17 cellular contexts compared by ENCODE assay signal in the genomic region with DNA sequence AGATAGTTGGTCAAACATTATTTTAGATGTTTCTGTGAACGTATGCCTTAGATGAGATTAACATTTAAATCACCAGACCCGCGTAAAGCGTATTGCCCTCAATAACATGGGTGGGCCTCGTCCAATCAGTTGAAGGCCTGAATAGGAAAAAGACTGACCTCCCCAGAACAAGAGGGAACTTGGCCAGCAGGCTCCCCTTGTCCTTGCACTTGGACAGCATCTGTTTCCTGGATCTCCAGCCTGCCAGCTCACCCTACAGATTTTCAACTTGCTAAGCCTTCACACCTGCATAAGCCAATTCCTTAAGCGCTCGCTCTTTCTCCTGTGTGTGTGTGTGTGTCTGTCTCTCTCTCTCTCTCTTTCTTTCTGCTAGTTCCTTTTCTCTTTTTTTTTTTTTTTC. TPM values are rescaled to one million over a fixed set of nuclear protein-coding genes. Genes with fewer than 3 reads are reported as not detected.
A peak's percentile ranks its signal among the peaks of the same experiment; 100 is the strongest.
DNase-seq lines count a peak whose midpoint lies in the region; ATAC-seq and TF ChIP-seq lines count a peak whose summit lies in the region.
"Had no signal": no experiment of that assay in that cellular context is flagged by ENCODE, and none has a peak within 500 bp of the region (broad histone marks: within the 10 kb centered on the region; RNA-seq: fewer than 3 reads in every experiment).

No MANE protein-coding gene starts in this region.

- H3K4me1 Mint-ChIP-seq in CD4-positive, CD25-positive, alpha-beta regulatory T cell, result peaks cover 27 to 97% (median 74%) of the 10 kb centered on the region in 4 donors
- H3K4me1 Mint-ChIP-seq in chondrocyte (ENCODE audit: low read depth), result peaks cover 42% of the 10 kb centered on the region

- H3K36me3 Mint-ChIP-seq in CD4-positive, CD25-positive, alpha-beta regulatory T cell, result peaks cover 13% of the 10 kb centered on the region
- H3K36me3 Mint-ChIP-seq in chondrocyte (ENCODE audit: low read depth), result peaks cover 1% of the 10 kb centered on the region
- H3K36me3 Mint-ChIP-seq: activated CD8-positive, alpha-beta memory T cell treated with anti-CD3 and anti-CD28 coated beads, Interleukin-2, amount 10 ng/mL, durations not matched to agents 7 days and 5 days had no signal

- peaks cover 83% of the 10 kb centered on the region for H3K4me1 ChIP-seq in CD4-positive, CD25-positive, alpha-beta regulatory T cell (ENCODE audit: control insufficient read depth, insufficient read depth, low read length, poor library complexity, severe bottlenecking)
- H3K4me1 ChIP-seq in HEK293 (ENCODE audit: control insufficient read depth, insufficient read depth, low read length) (no peaks in the 10 kb centered on the region), psoas muscle (peaks cover 82% of the 10 kb centered on the region)

- CTCF ChIA-PET in HEK293 (lab: Yijun Ruan, JAX), result no interaction called here

- intact Hi-C loops in psoas muscle (cut with DNase I), result no loop called here

- peak overlapping the region in 2 of 4 donors; percentile 22 to 73 for H3K4me3 Mint-ChIP-seq in CD4-positive, CD25-positive, alpha-beta regulatory T cell
- no peak overlapping the region for H3K4me3 Mint-ChIP-seq in chondrocyte (ENCODE audit: unreplicated experiment)
- H3K4me3 Mint-ChIP-seq: activated CD8-positive, alpha-beta memory T cell treated with anti-CD3 and anti-CD28 coated beads, Interleukin-2, amount 10 ng/mL, durations not matched to agents 7 days and 5 days had no signal

- DNase-seq in CD4-positive, CD25-positive, alpha-beta regulatory T cell, result no peak
- peak; percentile 77 for DNase-seq in dermis blood vessel endothelial cell
- no peak for DNase-seq in psoas muscle
- no peak for DNase-seq in T1000 (lab: John Stamatoyannopoulos, UW)
- DNase-seq in NCI-H345 treated with DMSO at 0.1 percent for 48 hours (lab: John Stamatoyannopoulos, UW; ENCODE audit: unreplicated experiment), result no peak
- no peak for DNase-seq in chondrocyte (ENCODE audit: low spot score)
- DNase-seq: activated CD4-positive, alpha-beta T cell treated with anti-CD3 and anti-CD28 coated beads for 4 hours; activated CD8-positive, alpha-beta memory T cell treated with anti-CD3 and anti-CD28 coated beads, Interleukin-2, amount 10 ng/mL, durations not matched to agents 7 days and 5 days; activated effector memory CD4-positive, alpha-beta T cell treated with Interleukin-2 at 50 U/mL for 16 hours; erythroblast; NCI-H1417 treated with DMSO at 0.1 percent for 48 hours; pancreas; sigmoid colon; stimulated activated naive CD4-positive, alpha-beta T cell treated with Interleukin-2 at 50 U/mL for 16 hours; transverse colon had no signal

- peak overlapping the region; percentile 62 for H3K27ac ChIP-seq in CD4-positive, CD25-positive, alpha-beta regulatory T cell (ENCODE audit: insufficient read depth, low read length, poor library complexity, severe bottlenecking)
- H3K27ac ChIP-seq in HEK293 (ENCODE audit: extremely low read depth, low read depth, low read length) (no peak overlapping the region), psoas muscle (peak overlapping the region; percentile 88)
- H3K27ac ChIP-seq: pancreas, sigmoid colon, transverse colon had no signal

- peaks cover 0 to 2% (median 0%) of the 10 kb centered on the region in 7 donors for H3K9me3 Mint-ChIP-seq in CD4-positive, CD25-positive, alpha-beta regulatory T cell
- H3K9me3 Mint-ChIP-seq in chondrocyte (ENCODE audit: low read depth), result no peaks in the 10 kb centered on the region

- peaks cover 4% of the 10 kb centered on the region for H3K36me3 ChIP-seq in CD4-positive, CD25-positive, alpha-beta regulatory T cell (ENCODE audit: control insufficient read depth, insufficient read depth, low read length)
- no peaks in the 10 kb centered on the region for H3K36me3 ChIP-seq in HEK293 (ENCODE audit: control insufficient read depth in 2 of 2, insufficient read depth in 1 of 2, low read length in 2 of 2)
- peaks cover 0 to 24% of the 10 kb centered on the region in 2 donors for H3K36me3 ChIP-seq in psoas muscle (ENCODE audit: insufficient read depth in 1 of 2, low read depth in 1 of 2)
- H3K36me3 ChIP-seq: pancreas, sigmoid colon, transverse colon had no signal

- H3K27me3 ChIP-seq in CD4-positive, CD25-positive, alpha-beta regulatory T cell (ENCODE audit: control insufficient read depth, insufficient read depth, low read length), result no peaks in the 10 kb centered on the region
- H3K27me3 ChIP-seq in psoas muscle (ENCODE audit: insufficient read depth in 3 of 3, low read length in 2 of 3), result no peaks in the 10 kb centered on the region
- H3K27me3 ChIP-seq: pancreas, sigmoid colon, transverse colon had no signal

- peak overlapping the region; percentile 88 to 95 (median 93) for H3K27ac Mint-ChIP-seq in CD4-positive, CD25-positive, alpha-beta regulatory T cell
- no peak overlapping the region for H3K27ac Mint-ChIP-seq in chondrocyte (ENCODE audit: unreplicated experiment)

- WGBS in psoas muscle, 3 donors, result 70 to 78% (median 71%) methylated on average over 7 of the region's 7 CpGs

- no peak overlapping the region for H3K4me3 ChIP-seq in CD4-positive, CD25-positive, alpha-beta regulatory T cell (ENCODE audit: low read depth, low read length)
- no peak overlapping the region for H3K4me3 ChIP-seq in HEK293 (ENCODE audit: low read depth, low read length)
- H3K4me3 ChIP-seq in psoas muscle, result peak overlapping the region; percentile 50
- H3K4me3 ChIP-seq: pancreas, sigmoid colon, transverse colon had no signal

- ATAC-seq in CD4-positive, CD25-positive, alpha-beta regulatory T cell (ENCODE audit: low read depth in 2 of 2), result no peak
- ATAC-seq in psoas muscle, result peak in 1 of 4 donors; percentile 22
- ATAC-seq: activated CD8-positive, alpha-beta memory T cell treated with anti-CD3 and anti-CD28 coated beads, Interleukin-2, amount 10 ng/mL, durations not matched to agents 7 days and 5 days; HepG2; pancreas had no signal

- POLR2A ChIA-PET in HEK293 (lab: Yijun Ruan, JAX), result no interaction called here

- TF ChIP-seq CTCF in HEK293 (tag by site-specific recombination; IDR thresholded peaks at IDR 0.05) (no peak), psoas muscle (IDR thresholded peaks at IDR 0.05) (no peak), chondrocyte (IDR thresholded peaks at IDR 0.05) (no peak)

- no peaks in the 10 kb centered on the region for H3K27me3 Mint-ChIP-seq in CD4-positive, CD25-positive, alpha-beta regulatory T cell
- H3K27me3 Mint-ChIP-seq in chondrocyte (ENCODE audit: low read depth), result no peaks in the 10 kb centered on the region
- H3K27me3 Mint-ChIP-seq: activated CD8-positive, alpha-beta memory T cell treated with anti-CD3 and anti-CD28 coated beads, Interleukin-2, amount 10 ng/mL, durations not matched to agents 7 days and 5 days had no signal

- H3K9me3 ChIP-seq in CD4-positive, CD25-positive, alpha-beta regulatory T cell (ENCODE audit: control insufficient read depth in 2 of 2, low read length in 2 of 2), result no peaks in the 10 kb centered on the region
- no peaks in the 10 kb centered on the region for H3K9me3 ChIP-seq in HEK293 (ENCODE audit: control insufficient read depth, insufficient read depth, low read depth, low read length)
- no peaks in the 10 kb centered on the region for H3K9me3 ChIP-seq in psoas muscle
- H3K9me3 ChIP-seq: pancreas, sigmoid colon, transverse colon had no signal

TF ChIP-seq in HEK293, 187 proteins besides CTCF, POLR2A, EP300 and RAD21:
- TF ChIP-seq GLIS2 (tag by site-specific recombination; IDR thresholded peaks at IDR 0.05) (no peak), ZNF18 (tag by site-specific recombination; IDR thresholded peaks at IDR 0.05) (no peak), HOXA7 (CRISPR knock-in tag; IDR thresholded peaks at IDR 0.05; ENCODE audit: borderline replicate concordance) (no peak), ZNF2 (tag by site-specific recombination; IDR thresholded peaks at IDR 0.05) (0 out of 2 replicates have a peak, but pooled peaks have one; percentile 35), ZNF610 (tag by site-specific recombination; IDR thresholded peaks at IDR 0.05; ENCODE audit: borderline replicate concordance) (no peak), ZNF10 (tag by site-specific recombination; IDR thresholded peaks at IDR 0.05) (peak; percentile 98)

RNA-seq across cellular contexts. Expression of gene TOM1, which starts 8.2 kb away (rescaled TPM):
- 194 TPM for total RNA-seq in CD4-positive, CD25-positive, alpha-beta regulatory T cell
- 10 to 100 TPM; 54.8 to 73.4 (median 64.9) TPM for polyA plus RNA-seq in CD4-positive, CD25-positive, alpha-beta regulatory T cell
- total RNA-seq in dermis blood vessel endothelial cell (27.8 and 31.8 TPM in 2 replicates), psoas muscle (100 to 1,000 TPM in 3 of 4 donors, 10 to 100 TPM in 1; 91.7 to 187 (median 156) TPM), chondrocyte (40.3 to 52.8 TPM (median 47.9 TPM) in 3 replicates)
- polyA plus RNA-seq in psoas muscle, result 100 to 1,000 TPM in 1 of 3 donors, 10 to 100 TPM in 2; 69.7 to 116 (median 92.4) TPM

RNA-seq across cellular contexts. Expression of gene HMGXB4, which starts 50.6 kb away (rescaled TPM):
- total RNA-seq in CD4-positive, CD25-positive, alpha-beta regulatory T cell, result 48.4 TPM
- polyA plus RNA-seq in CD4-positive, CD25-positive, alpha-beta regulatory T cell, result 10 to 100 TPM; 16.1 to 19.7 (median 17.3) TPM
- 13.4 and 16.8 TPM in 2 replicates for total RNA-seq in dermis blood vessel endothelial cell
- 10 to 100 TPM in 3 of 4 donors, 1 to 10 TPM in 1; 7.1 to 12.4 (median 11.3) TPM for total RNA-seq in psoas muscle
- 1 to 10 TPM; 6.0 to 9.7 (median 6.5) TPM for polyA plus RNA-seq in psoas muscle
- total RNA-seq in chondrocyte, result 18.0 to 22.1 TPM (median 18.9 TPM) in 3 replicates
